22 cellular contexts compared by ENCODE assay signal in the genomic region with DNA sequence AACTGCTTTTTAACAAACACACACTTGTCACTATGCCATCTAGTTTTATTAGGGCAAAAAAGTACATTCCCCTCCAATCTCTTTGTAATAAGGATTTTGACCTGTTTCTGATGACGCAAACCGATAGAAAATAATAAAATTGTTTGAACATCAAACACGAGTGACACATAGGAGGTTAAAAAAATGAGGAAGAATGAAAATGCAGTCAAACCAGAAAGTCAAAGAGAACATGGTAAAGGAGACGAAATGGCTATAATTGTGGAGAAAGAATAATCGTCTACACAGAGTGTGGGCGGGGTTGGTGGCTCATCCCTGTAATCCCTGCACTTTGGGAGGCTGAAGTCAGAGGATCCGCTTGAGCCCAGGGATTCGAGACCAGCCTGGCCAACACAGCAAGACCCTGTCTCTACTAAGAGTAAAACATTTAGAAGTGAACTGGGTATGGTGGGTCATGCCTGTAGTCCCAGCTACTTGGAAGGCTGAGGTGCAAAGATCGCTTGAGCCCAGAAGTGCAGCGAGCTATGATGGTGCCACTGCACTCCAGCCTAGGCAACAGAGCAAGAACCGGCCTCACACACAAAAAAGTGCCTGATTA.
A peak's percentile ranks its signal among the peaks of the same experiment; 100 is the strongest.
DNase-seq lines count a peak whose midpoint lies in the region; ATAC-seq and TF ChIP-seq lines count a peak whose summit lies in the region.
"Had no signal": no experiment of that assay in that cellular context is flagged by ENCODE, and none has a peak within 500 bp of the region (broad histone marks: within the 10 kb centered on the region; RNA-seq: fewer than 3 reads in every experiment).

No MANE protein-coding gene starts in this region.

- H3K4me1 ChIP-seq in Karpas-422 (ENCODE audit: low read length), result peaks cover 92% of the 10 kb centered on the region
- peaks cover 3 to 19% of the 10 kb centered on the region in 2 donors for H3K4me1 ChIP-seq in ascending aorta
- peaks cover 26% of the 10 kb centered on the region for H3K4me1 ChIP-seq in foreskin keratinocyte
- peaks cover 0 to 87% (median 68%) of the 10 kb centered on the region in 4 donors for H3K4me1 ChIP-seq in sigmoid colon
- H3K4me1 ChIP-seq: parathyroid adenoma had no signal

- 63 to 81% methylated on average over 11 of the region's 11 CpGs for WGBS in sigmoid colon, 2 donors

- intact Hi-C loops in ascending aorta (cut with DNase I) (loop anchor here (10.0 kb wide), 1 partner anchor 1322 kb away; no protein-coding TSS in a partner anchor), sigmoid colon (cut with DNase I) (loop anchor here (5.0 to 10.0 kb wide), 2 partner anchors 80 to 412 kb away; no protein-coding TSS in a partner anchor)

- TF ChIP-seq CTCF in ascending aorta (IDR thresholded peaks at IDR 0.05) (no peak), foreskin keratinocyte (conservative IDR thresholded peaks at IDR 0.05) (no peak), sigmoid colon (IDR thresholded peaks at IDR 0.05) (no peak)

- no peak for TF ChIP-seq POLR2A in sigmoid colon (IDR thresholded peaks at IDR 0.05)

- H2AFZ ChIP-seq in Karpas-422 (ENCODE audit: low read length), result no peak overlapping the region
- H2AFZ ChIP-seq: parathyroid adenoma, PC-9 had no signal

- TF ChIP-seq EP300 in sigmoid colon (IDR thresholded peaks at IDR 0.05), result no peak

- H3K9me3 ChIP-seq in Karpas-422 (ENCODE audit: low read length), result no peaks in the 10 kb centered on the region
- no peaks in the 10 kb centered on the region for H3K9me3 ChIP-seq in ascending aorta
- H3K9me3 ChIP-seq in sigmoid colon, result no peaks in the 10 kb centered on the region
- H3K9me3 ChIP-seq: thoracic aorta had no signal

- H3K79me2 ChIP-seq in Karpas-422 (ENCODE audit: low read length), result peaks cover 68% of the 10 kb centered on the region
- H3K79me2 ChIP-seq: parathyroid adenoma had no signal

- peak; percentile 21 for ATAC-seq in foreskin keratinocyte
- ATAC-seq: activated T-cell treated with anti-CD3 and anti-CD28 coated beads, Interleukin-2, amount 50 U/mL, for 72 hours; natural killer cell; stimulated activated naive B cell treated with anti-CD40 and anti-IgM and Interleukin-4, amounts not matched to agents 10 μg/mL and 1 μg/mL and 100 μg/mL, for 72 hours had no signal

- peak overlapping the region; percentile 67 for H3K9ac ChIP-seq in Karpas-422 (ENCODE audit: low read length)
- H3K9ac ChIP-seq: parathyroid adenoma had no signal

- H3K27me3 ChIP-seq in Karpas-422 (ENCODE audit: low read length) (no peaks in the 10 kb centered on the region), ascending aorta (no peaks in the 10 kb centered on the region), foreskin keratinocyte (no peaks in the 10 kb centered on the region), sigmoid colon (no peaks in the 10 kb centered on the region)

- peak overlapping the region; percentile 86 for H3K4me2 ChIP-seq in Karpas-422 (ENCODE audit: low read depth, low read length, poor library complexity, severe bottlenecking)
- H3K4me2 ChIP-seq: PC-9 had no signal

- H3K4me3 ChIP-seq in Karpas-422 (ENCODE audit: low read length), result peak overlapping the region; percentile 61
- H3K4me3 ChIP-seq in ascending aorta, result no peak overlapping the region
- peak overlapping the region in 1 of 4 donors; percentile 17 for H3K4me3 ChIP-seq in sigmoid colon
- H3K4me3 ChIP-seq: PC-9 had no signal

- H4K20me1 ChIP-seq in Karpas-422 (ENCODE audit: insufficient read depth, low read depth, low read length), result no peaks in the 10 kb centered on the region

- H3K36me3 ChIP-seq in Karpas-422 (ENCODE audit: insufficient read depth, low read length) (0 out of 2 replicates have a peak, but pooled peaks cover 1% of the 10 kb centered on the region), ascending aorta (no peaks in the 10 kb centered on the region), sigmoid colon (no peaks in the 10 kb centered on the region)
- H3K36me3 ChIP-seq: thoracic aorta had no signal

- H3K27ac ChIP-seq in Karpas-422 (ENCODE audit: low read length) (peak overlapping the region; percentile 97), ascending aorta (peak overlapping the region; percentile 61 to 82), foreskin keratinocyte (no peak overlapping the region), sigmoid colon (peak overlapping the region; percentile 72 to 83 (median 81))
- H3K27ac ChIP-seq: parathyroid adenoma, PC-9 had no signal

- DNase-seq in Karpas-422 (no peak), ascending aorta (ENCODE audit: low spot score in 2 of 2) (no peak), foreskin keratinocyte (no peak), sigmoid colon (no peak), NCI-H345 treated with DMSO at 0.1 percent for 48 hours (lab: John Stamatoyannopoulos, UW; ENCODE audit: unreplicated experiment) (no peak), NOMO-1 (lab: John Stamatoyannopoulos, UW; ENCODE audit: unreplicated experiment in 2 of 2) (no peak)
- DNase-seq in effector CD4-positive, alpha-beta T cell, result no peak
- DNase-seq: activated CD4-positive, alpha-beta T cell treated with anti-CD3 and anti-CD28 coated beads for 4 hours; activated naive CD4-positive, alpha-beta T cell treated with anti-CD3 and anti-CD28 coated beads, Interleukin-2, amount 10 ng/mL, durations not matched to agents 7 days and 5 days; activated T-cell treated with anti-CD3 and anti-CD28 coated beads, Interleukin-2, amount 50 U/mL, for 72 hours; CD4-positive, CD25-positive, alpha-beta regulatory T cell; DMS 273 treated with DMSO at 0.1 percent for 48 hours; effector memory CD4-positive, alpha-beta T cell; natural killer cell; NCI-H1930; NCI-H226; PC-9; SIG-M5; stimulated activated CD4-positive, alpha-beta T cell treated with anti-CD3 and anti-CD28 coated beads, Interleukin-2, amount 100 ng/mL, for 48 hours; stimulated activated naive B cell treated with anti-CD40 and anti-IgM and Interleukin-4, amounts not matched to agents 10 μg/mL and 1 μg/mL and 100 μg/mL, for 72 hours had no signal

- H3K9me2 ChIP-seq in Karpas-422 (replicated peaks; ENCODE audit: insufficient read depth, low read length), result no peaks in the 10 kb centered on the region
